Comparison of ENCODE assay signal across 28 cellular contexts in the genomic region with DNA sequence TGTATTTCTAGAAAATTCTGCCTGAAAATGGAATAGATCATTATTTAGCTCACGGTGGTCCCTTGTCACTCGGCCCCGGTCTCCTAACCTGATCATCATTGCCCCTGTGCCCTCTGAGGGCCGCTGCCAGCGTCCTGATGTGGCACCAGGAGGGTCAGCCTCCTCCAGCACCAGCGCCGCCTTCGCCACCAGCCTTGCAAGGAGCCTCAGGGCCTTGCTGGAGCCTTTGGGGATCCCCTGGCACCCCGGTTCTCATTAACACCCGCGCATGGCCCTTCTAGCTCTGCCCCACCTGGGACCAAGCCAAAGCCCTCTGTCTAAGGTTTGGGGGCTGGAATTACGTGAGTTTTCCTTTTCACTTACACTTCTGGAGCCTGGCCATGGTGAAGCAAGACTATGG.
"Had no signal": no experiment of that assay in that cellular context is flagged by ENCODE, and none has a peak within 500 bp of the region (broad histone marks: within the 10 kb centered on the region; RNA-seq: fewer than 3 reads in every experiment).

No MANE protein-coding gene starts in this region.

- ATAC-seq: stimulated activated effector memory CD8-positive, alpha-beta T cell treated with anti-CD3 and anti-CD28 coated beads, Interleukin-12 subunit alpha, Interleukin-12 subunit beta, amount 100 ng/mL, for 72 hours; stimulated activated memory B cell treated with anti-CD40 and anti-IgM and Interleukin-4, amounts not matched to agents 10 μg/mL and 1 μg/mL and 100 μg/mL, for 72 hours; stimulated activated naive B cell treated with anti-CD40 and anti-IgM and Interleukin-4, amounts not matched to agents 10 μg/mL and 1 μg/mL and 100 μg/mL, for 72 hours; stimulated activated naive CD8-positive, alpha-beta T cell treated with anti-CD3 and anti-CD28 coated beads, Interleukin-15, amount 100 ng/mL, for 72 hours; stimulated activated naive CD8-positive, alpha-beta T cell treated with anti-CD3 and anti-CD28 coated beads, Interleukin-15, Interleukin-2, amounts not matched to agents 100 U/mL and 50 U/mL, for 24 hours had no signal

- H3K4me1 ChIP-seq: stomach, suprapubic skin, testis, thyroid gland, tibial artery, tibial nerve, transverse colon, upper lobe of left lung, upper lobe of right lung, uterus, vagina had no signal

- H3K4me3 Mint-ChIP-seq: stimulated activated effector memory CD8-positive, alpha-beta T cell treated with anti-CD3 and anti-CD28 coated beads, Interleukin-12 subunit alpha, Interleukin-12 subunit beta, amount 100 ng/mL, for 72 hours; stimulated activated memory B cell treated with anti-CD40 and anti-IgM and Interleukin-4, amounts not matched to agents 10 μg/mL and 1 μg/mL and 100 μg/mL, for 72 hours; stimulated activated naive B cell treated with anti-CD40 and anti-IgM and Interleukin-4, amounts not matched to agents 10 μg/mL and 1 μg/mL and 100 μg/mL, for 72 hours; stimulated activated naive CD8-positive, alpha-beta T cell treated with anti-CD3 and anti-CD28 coated beads, Interleukin-15, amount 100 ng/mL, for 72 hours; stimulated activated naive CD8-positive, alpha-beta T cell treated with anti-CD3 and anti-CD28 coated beads, Interleukin-15, Interleukin-2, amounts not matched to agents 100 ng/mL and 50 ng/mL, for 24 hours; type B pancreatic cell had no signal

- H3K9me3 ChIP-seq: stomach, suprapubic skin, testis, thoracic aorta, thyroid gland, tibial artery, tibial nerve, transverse colon, upper lobe of left lung, upper lobe of right lung, uterus, vagina had no signal

- H3K36me3 Mint-ChIP-seq: stimulated activated effector memory CD8-positive, alpha-beta T cell treated with anti-CD3 and anti-CD28 coated beads, Interleukin-12 subunit alpha, Interleukin-12 subunit beta, amount 100 ng/mL, for 72 hours; stimulated activated memory B cell treated with anti-CD40 and anti-IgM and Interleukin-4, amounts not matched to agents 10 μg/mL and 1 μg/mL and 100 μg/mL, for 72 hours; stimulated activated naive B cell treated with anti-CD40 and anti-IgM and Interleukin-4, amounts not matched to agents 10 μg/mL and 1 μg/mL and 100 μg/mL, for 72 hours; type B pancreatic cell had no signal

- H3K27ac ChIP-seq: stomach, suprapubic skin, testis, thoracic aorta, thyroid gland, tibial artery, tibial nerve, transverse colon, upper lobe of left lung, upper lobe of right lung, uterus, vagina had no signal

- H3K4me3 ChIP-seq: stomach, suprapubic skin, testis, thoracic aorta, thyroid gland, tibial artery, tibial nerve, transverse colon, upper lobe of left lung, upper lobe of right lung, uterus, vagina had no signal

- H3K9me3 Mint-ChIP-seq: stimulated activated effector memory CD8-positive, alpha-beta T cell treated with anti-CD3 and anti-CD28 coated beads, Interleukin-12 subunit alpha, Interleukin-12 subunit beta, amount 100 ng/mL, for 72 hours; stimulated activated memory B cell treated with anti-CD40 and anti-IgM and Interleukin-4, amounts not matched to agents 10 μg/mL and 1 μg/mL and 100 μg/mL, for 72 hours; stimulated activated naive B cell treated with anti-CD40 and anti-IgM and Interleukin-4, amounts not matched to agents 10 μg/mL and 1 μg/mL and 100 μg/mL, for 72 hours; stimulated activated naive CD8-positive, alpha-beta T cell treated with anti-CD3 and anti-CD28 coated beads, Interleukin-15, amount 100 ng/mL, for 72 hours; stimulated activated naive CD8-positive, alpha-beta T cell treated with anti-CD3 and anti-CD28 coated beads, Interleukin-15, Interleukin-2, amounts not matched to agents 100 ng/mL and 50 ng/mL, for 24 hours; type B pancreatic cell had no signal

- H3K27ac Mint-ChIP-seq: stimulated activated effector memory CD8-positive, alpha-beta T cell treated with anti-CD3 and anti-CD28 coated beads, Interleukin-12 subunit alpha, Interleukin-12 subunit beta, amount 100 ng/mL, for 72 hours; stimulated activated memory B cell treated with anti-CD40 and anti-IgM and Interleukin-4, amounts not matched to agents 10 μg/mL and 1 μg/mL and 100 μg/mL, for 72 hours; stimulated activated naive B cell treated with anti-CD40 and anti-IgM and Interleukin-4, amounts not matched to agents 10 μg/mL and 1 μg/mL and 100 μg/mL, for 72 hours; stimulated activated naive CD8-positive, alpha-beta T cell treated with anti-CD3 and anti-CD28 coated beads, Interleukin-15, amount 100 ng/mL, for 72 hours; type B pancreatic cell had no signal

- H3K4me1 Mint-ChIP-seq: stimulated activated effector memory CD8-positive, alpha-beta T cell treated with anti-CD3 and anti-CD28 coated beads, Interleukin-12 subunit alpha, Interleukin-12 subunit beta, amount 100 ng/mL, for 72 hours; stimulated activated memory B cell treated with anti-CD40 and anti-IgM and Interleukin-4, amounts not matched to agents 10 μg/mL and 1 μg/mL and 100 μg/mL, for 72 hours; stimulated activated naive B cell treated with anti-CD40 and anti-IgM and Interleukin-4, amounts not matched to agents 10 μg/mL and 1 μg/mL and 100 μg/mL, for 72 hours; stimulated activated naive CD8-positive, alpha-beta T cell treated with anti-CD3 and anti-CD28 coated beads, Interleukin-15, amount 100 ng/mL, for 72 hours had no signal

- H3K36me3 ChIP-seq: stomach, suprapubic skin, thoracic aorta, thyroid gland, tibial artery, tibial nerve, transverse colon, upper lobe of left lung, upper lobe of right lung, uterus, vagina had no signal

- H3K27me3 ChIP-seq: suprapubic skin, testis, thyroid gland, tibial artery, tibial nerve, transverse colon, upper lobe of left lung, upper lobe of right lung, uterus, vagina had no signal

- DNase-seq: stimulated activated CD4-positive, alpha-beta T cell treated with anti-CD3 and anti-CD28 coated beads, Interleukin-2, amount 100 ng/mL, for 48 hours; stimulated activated CD4-positive, alpha-beta T cell treated with anti-CD3 and anti-CD28 coated beads, Interleukin-4, amount 100 ng/mL, for 1 hour; stimulated activated CD4-positive, alpha-beta T cell treated with anti-CD3 and anti-CD28 coated beads, Interleukin-4, amount 100 ng/mL, for 24 hours; stimulated activated CD4-positive, alpha-beta T cell treated with anti-CD3 and anti-CD28 coated beads, Interleukin-4, amount 100 ng/mL, for 4 hours; stimulated activated CD8-positive, alpha-beta memory T cell treated with anti-CD3 and anti-CD28 coated beads, Interleukin-4, amount 100 ng/mL, for 48 hours; stimulated activated naive B cell treated with anti-CD40 and anti-IgM and Interleukin-4, amounts not matched to agents 10 μg/mL and 1 μg/mL and 100 μg/mL, for 72 hours; stimulated activated naive CD4-positive, alpha-beta T cell; stimulated activated naive CD4-positive, alpha-beta T cell treated with Interleukin-2 at 50 U/mL for 16 hours; stimulated activated naive CD8-positive, alpha-beta T cell treated with anti-CD3 and anti-CD28 coated beads, Interleukin-15, amount 100 ng/mL, for 72 hours; stimulated activated naive CD8-positive, alpha-beta T cell treated with anti-CD3 and anti-CD28 coated beads, Interleukin-15, Interleukin-2, amounts not matched to agents 100 U/mL and 50 U/mL, for 24 hours; stomach; substantia nigra; testis; thyroid gland; tibial artery; transverse colon; trophoblast cell; upper lobe of right lung; uterus had no signal

- H3K27me3 Mint-ChIP-seq: stimulated activated naive CD8-positive, alpha-beta T cell treated with anti-CD3 and anti-CD28 coated beads, Interleukin-15, Interleukin-2, amounts not matched to agents 100 ng/mL and 50 ng/mL, for 24 hours had no signal
